10 cellular contexts compared by ENCODE assay signal in genomic region chr14:22466520-22466919, GRCh38.
A peak's percentile ranks its signal among the peaks of the same experiment; 100 is the strongest.
DNase-seq lines count a peak whose midpoint lies in the region; FAIRE-seq and TF ChIP-seq lines count a peak whose summit lies in the region.
"Had no signal": no experiment of that assay in that cellular context is flagged by ENCODE, and none has a peak within 500 bp of the region (broad histone marks: within the 10 kb centered on the region; RNA-seq: fewer than 3 reads in every experiment).

No MANE protein-coding gene starts in this region.

- no peak for TF ChIP-seq POLR2A in H54 (IDR thresholded peaks at IDR 0.05; ENCODE audit: low read depth, low read length)

- FAIRE-seq in H54 (lab: Jason Lieb, UNC): peak; percentile 84
- FAIRE-seq: TTC549 had no signal

- in situ Hi-C loops in GM13977 (cut with MboI; ENCODE audit: low pct_unique_long_range_greater_than_20kb, low sequenced_read_pairs, unreplicated experiment): loop anchor here (25.0 kb wide), 1 partner anchor 154 kb away; no protein-coding TSS in a partner anchor

- DNase-seq in GM13977 (ENCODE audit: low spot score) (peak; percentile 51), H54 (ENCODE audit: insufficient read length, low spot score) (peak; percentile 18), M059J (ENCODE audit: low read depth) (peak; percentile 71), glomerular visceral epithelial cell (ENCODE audit: extremely low spot score) (peak; percentile 10), medulla oblongata (ENCODE audit: extremely low spot score) (no peak), NCI-H2196 (lab: John Stamatoyannopoulos, UW; ENCODE audit: unreplicated experiment) (no peak), GM19240 (ENCODE audit: insufficient read length, low spot score) (no peak)
- no peak for DNase-seq in activated CD4-positive, CD25-positive, alpha-beta regulatory T cell (lab: John Stamatoyannopoulos, UW)
- DNase-seq: stimulated activated CD8-positive, alpha-beta memory T cell treated with anti-CD3 and anti-CD28 coated beads, Interleukin-4, amount 100 ng/mL, for 48 hours had no signal

- TF ChIP-seq CTCF in GM13977 (IDR thresholded peaks at IDR 0.05; ENCODE audit: extremely low read depth, insufficient read depth, missing control alignments): peak; percentile 27

Comparison
In these comparisons a context has a peak if more than half of its experiments do, and no peak if none do; other contexts are left out.
1. DNase-seq: peak in GM13977 (single experiment), H54 (single experiment), M059J (single experiment) and glomerular visceral epithelial cell (single experiment); none in activated CD4-positive, CD25-positive, alpha-beta regulatory T cell (0 of 4), medulla oblongata (single experiment), NCI-H2196 (single experiment) and GM19240 (single experiment).